Comparison of ENCODE assay signal across 14 cellular contexts in genomic region chr6:22020299-22020998, GRCh38.
DNase-seq lines count a peak whose midpoint lies in the region; ATAC-seq, FAIRE-seq and TF ChIP-seq lines count a peak whose summit lies in the region.
"Had no signal": no experiment of that assay in that cellular context is flagged by ENCODE, and none has a peak within 500 bp of the region (broad histone marks: within the 10 kb centered on the region; RNA-seq: fewer than 3 reads in every experiment).

No MANE protein-coding gene starts in this region.

- no peaks in the 10 kb centered on the region for H4K20me1 ChIP-seq in BLaER1 treated with 17β-estradiol and CSF1 and Interleukin-3, amounts not matched to agents 10 nM and 100 nM
- H4K20me1 ChIP-seq in K562 (replicated peaks; ENCODE audit: control insufficient read depth, insufficient read depth, low read length) (no peaks in the 10 kb centered on the region), Karpas-422 (ENCODE audit: insufficient read depth, low read depth, low read length) (no peaks in the 10 kb centered on the region)

- no peak for TF ChIP-seq EP300 in K562 (IDR thresholded peaks at IDR 0.05; ENCODE audit: low read length)

- peak overlapping the region in 7 of 11 experiments; percentile 37 to 62 (median 52); a peak in 13 of 22 replicates for H3K9ac ChIP-seq in BLaER1 treated with 17β-estradiol and CSF1 and Interleukin-3, amounts not matched to agents 10 nM and 100 nM
- no peak overlapping the region for H3K9ac ChIP-seq in K562 (ENCODE audit: insufficient read depth in 1 of 2, low read depth in 2 of 2, low read length in 2 of 2)
- H3K9ac ChIP-seq in Karpas-422 (ENCODE audit: low read length): no peak overlapping the region
- H3K9ac ChIP-seq: GM23248, KMS-11 had no signal

- peak; percentile 31 for DNase-seq in COLO829 (ENCODE audit: low spot score)
- DNase-seq in MV-4-11 (lab: John Stamatoyannopoulos, UW): peak; percentile 67
- no peak for DNase-seq in K562 (ENCODE audit: extremely low read depth in 1 of 4, low spot score in 3 of 4)
- no peak for DNase-seq in GM12892 (ENCODE audit: insufficient read length)
- DNase-seq in Karpas-422: no peak
- DNase-seq: BE2C; CD4-positive, alpha-beta T cell; GM23248 had no signal

- BruUV-seq in K562 (replicated peaks; lab: Mats Ljungman, UMichigan): no TSS peak

- H3K36me3 ChIP-seq in BLaER1 treated with 17β-estradiol and CSF1 and Interleukin-3, amounts not matched to agents 10 nM and 100 nM: peaks cover 0 to 42% (median 20%) of the 10 kb centered on the region in 11 experiments; a peak in 17 of 22 replicates
- H3K36me3 ChIP-seq in K562 (ENCODE audit: control insufficient read depth, insufficient read depth, low read length): no peaks in the 10 kb centered on the region
- H3K36me3 ChIP-seq in Karpas-422 (ENCODE audit: insufficient read depth, low read length): no peaks in the 10 kb centered on the region
- H3K36me3 ChIP-seq: BE2C had no signal

- CTCF ChIA-PET in K562 (lab: Yijun Ruan, JAX; ENCODE audit: low intra/inter-chr PET ratio): no interaction called here

- no peak for ATAC-seq in K562
- ATAC-seq in HG02970 (IDR thresholded peaks at IDR 0.05; ENCODE audit: low FRiP score, unreplicated experiment): no peak
- ATAC-seq in HG03342 (IDR thresholded peaks at IDR 0.05; ENCODE audit: unreplicated experiment): no peak
- ATAC-seq: A549, HCT116 had no signal

- intact Hi-C loops in K562 (cut with micrococcal nuclease): no loop called here

- TF ChIP-seq POLR2A in K562 (conservative IDR thresholded peaks at IDR 0.05): no peak
- TF ChIP-seq POLR2A in GM12892 (IDR thresholded peaks at IDR 0.05; ENCODE audit: low read depth, low read length): no peak

- no peak for FAIRE-seq in K562 (lab: Jason Lieb, UNC)
- no peak for FAIRE-seq in GM12892 (lab: Jason Lieb, UNC)
- FAIRE-seq: A549 had no signal

- whole genome bisulfite sequencing in K562 (ENCODE audit: insufficient coverage, low coverage, missing lambda C conversion rate): 29% methylated on average over 5 of the region's 5 CpGs

- TF ChIP-seq RAD21 in K562 (CRISPR knock-in tag; conservative IDR thresholded peaks at IDR 0.05 in 1 of 2, IDR thresholded peaks at IDR 0.05 in 1 of 2): no peak

- H3K79me2 ChIP-seq in K562 (ENCODE audit: control insufficient read depth, insufficient read depth, low read length) (no peaks in the 10 kb centered on the region), Karpas-422 (ENCODE audit: low read length) (no peaks in the 10 kb centered on the region)

- no peaks in the 10 kb centered on the region for H3K9me2 ChIP-seq in Karpas-422 (replicated peaks; ENCODE audit: insufficient read depth, low read length)

- in situ Hi-C loops in K562 (cut with MboI): no loop called here

- no peaks in the 10 kb centered on the region for H3K27me3 ChIP-seq in BLaER1 treated with 17β-estradiol and CSF1 and Interleukin-3, amounts not matched to agents 10 nM and 100 nM
- H3K27me3 ChIP-seq in K562 (ENCODE audit: control insufficient read depth in 2 of 2, insufficient read depth in 2 of 2, low read length in 2 of 2) (no peaks in the 10 kb centered on the region), Karpas-422 (ENCODE audit: low read length) (no peaks in the 10 kb centered on the region)
- H3K27me3 ChIP-seq: BE2C had no signal

- peak overlapping the region in 10 of 11 experiments; percentile 20 to 80 (median 69); a peak in 19 of 22 replicates for H3K27ac ChIP-seq in BLaER1 treated with 17β-estradiol and CSF1 and Interleukin-3, amounts not matched to agents 10 nM and 100 nM
- no peak overlapping the region for H3K27ac ChIP-seq in K562 (ENCODE audit: extremely low read depth, low read depth, low read length)
- H3K27ac ChIP-seq in Karpas-422 (ENCODE audit: low read length): no peak overlapping the region
- H3K27ac ChIP-seq: A549, GM23248, KMS-11 had no signal

- H2AFZ ChIP-seq in K562 (ENCODE audit: low read depth, low read length) (peak overlapping the region; percentile 68), Karpas-422 (ENCODE audit: low read length) (no peak overlapping the region)
- H2AFZ ChIP-seq: GM23248 had no signal

- peaks cover 9 to 16% (median 14%) of the 10 kb centered on the region in 11 experiments for H3K9me3 ChIP-seq in BLaER1 treated with 17β-estradiol and CSF1 and Interleukin-3, amounts not matched to agents 10 nM and 100 nM (replicated peaks in 1 of 11)
- H3K9me3 ChIP-seq in K562 (replicated peaks; ENCODE audit: control insufficient read depth, insufficient read depth, low read depth, low read length) (peaks cover 11% of the 10 kb centered on the region), Karpas-422 (ENCODE audit: low read length) (no peaks in the 10 kb centered on the region; the same call in 1 of the 2 replicates)
- H3K9me3 ChIP-seq: BE2C had no signal

- peak overlapping the region; percentile 36 to 75 (median 59); a peak in 21 of 22 replicates for H3K4me2 ChIP-seq in BLaER1 treated with 17β-estradiol and CSF1 and Interleukin-3, amounts not matched to agents 10 nM and 100 nM
- H3K4me2 ChIP-seq in K562 (ENCODE audit: insufficient read depth, low read length) (no peak overlapping the region), Karpas-422 (ENCODE audit: low read depth, low read length, poor library complexity, severe bottlenecking) (no peak overlapping the region)
- H3K4me2 ChIP-seq: A549, KMS-11 had no signal

- POLR2A ChIA-PET in K562 (lab: Yijun Ruan, JAX): no interaction called here

- peaks cover 42 to 60% (median 45%) of the 10 kb centered on the region in 10 experiments for H3K4me1 ChIP-seq in BLaER1 treated with 17β-estradiol and CSF1 and Interleukin-3, amounts not matched to agents 10 nM and 100 nM
- H3K4me1 ChIP-seq in K562 (replicated peaks in 1 of 2; ENCODE audit: control insufficient read depth in 2 of 2, insufficient read depth in 2 of 2, low read length in 2 of 2): peaks cover 15 to 22% of the 10 kb centered on the region in 2 experiments
- no peaks in the 10 kb centered on the region for H3K4me1 ChIP-seq in Karpas-422 (ENCODE audit: low read length)

- H3K9me1 ChIP-seq in K562 (ENCODE audit: control insufficient read depth, insufficient read depth, low read length): no peaks in the 10 kb centered on the region

- no peak for TF ChIP-seq CTCF in K562 (IDR thresholded peaks at IDR 0.05 in 2 of 3, conservative IDR thresholded peaks at IDR 0.05 in 1 of 3; ENCODE audit: insufficient read depth in 2 of 3, low read depth in 1 of 3, low read length in 3 of 3)

- H3K4me3 ChIP-seq in BLaER1 treated with 17β-estradiol and CSF1 and Interleukin-3, amounts not matched to agents 10 nM and 100 nM: no peak overlapping the region
- H3K4me3 ChIP-seq in K562 (no peak overlapping the region), Karpas-422 (ENCODE audit: low read length) (no peak overlapping the region)
- H3K4me3 ChIP-seq: A549, GM23248 had no signal

TF ChIP-seq in K562, 482 proteins besides CTCF, POLR2A, EP300 and RAD21:
- TF ChIP-seq ARID1B (IDR thresholded peaks at IDR 0.05): peak; percentile 11; the same call in 1 of the 2 replicates
- no peak for TF ChIP-seq ZFP1 (CRISPR knock-in tag; IDR thresholded peaks at IDR 0.05)
- peak; percentile 33 for TF ChIP-seq EGR1 (conservative IDR thresholded peaks at IDR 0.05)

Comparison
In these comparisons a context has a peak if more than half of its experiments do, and no peak if none do; other contexts are left out.
1. H3K27ac ChIP-seq: peak in BLaER1 treated with 17β-estradiol and CSF1 and Interleukin-3, amounts not matched to agents 10 nM and 100 nM (10 of 11); none in K562 (single experiment) and Karpas-422 (single experiment).
2. H3K4me2 ChIP-seq: peak in BLaER1 treated with 17β-estradiol and CSF1 and Interleukin-3, amounts not matched to agents 10 nM and 100 nM (11 of 11); none in K562 (single experiment) and Karpas-422 (single experiment).
3. H3K9ac ChIP-seq: peak in BLaER1 treated with 17β-estradiol and CSF1 and Interleukin-3, amounts not matched to agents 10 nM and 100 nM (7 of 11); none in K562 (0 of 2) and Karpas-422 (single experiment).
4. DNase-seq: peak in COLO829 (single experiment) and MV-4-11 (single experiment); none in K562 (0 of 4), GM12892 (single experiment) and Karpas-422 (single experiment).